9 cellular contexts compared by ENCODE assay signal in genomic region chr6:146289816-146290588, GRCh38.
DNase-seq lines count a peak whose midpoint lies in the region; FAIRE-seq and TF ChIP-seq lines count a peak whose summit lies in the region.
"Had no signal": no experiment of that assay in that cellular context is flagged by ENCODE, and none has a peak within 500 bp of the region (broad histone marks: within the 10 kb centered on the region; RNA-seq: fewer than 3 reads in every experiment).

No MANE protein-coding gene starts in this region.

- no peak overlapping the region for H3K4me3 Mint-ChIP-seq in activated CD4-positive, alpha-beta T cell treated with anti-CD3 and anti-CD28 coated beads, Interleukin-2, amount 10 ng/mL, durations not matched to agents 7 days and 5 days

- CTCF ChIA-PET in activated CD4-positive, alpha-beta T cell treated with anti-CD3 and anti-CD28 coated beads, Interleukin-2, amount 10 ng/mL, durations not matched to agents 7 days and 5 days (lab: Charles Lee): no interaction called here

- DNase-seq in AG10803 (ENCODE audit: low read depth) (peak; percentile 71), HTR-8/SVneo (ENCODE audit: insufficient read length, low spot score) (peak; percentile 10), astrocyte of the cerebellum (ENCODE audit: low read depth) (peak; percentile 70), kidney glomerular epithelial cell (lab: John Stamatoyannopoulos, UW) (peak; percentile 11), activated T-cell treated with anti-CD3 and anti-CD28 coated beads for 4 hours (no peak), NCI-H1092 (lab: John Stamatoyannopoulos, UW) (no peak)
- DNase-seq in activated CD4-positive, alpha-beta T cell treated with anti-CD3 and anti-CD28 coated beads, Interleukin-2, amount 10 ng/mL, durations not matched to agents 7 days and 5 days: no peak
- DNase-seq in stimulated activated CD4-positive, alpha-beta T cell treated with anti-CD3 and anti-CD28 coated beads, Interleukin-1b, Interleukin-23, amount 100 ng/mL, for 48 hours: no peak

- no peaks in the 10 kb centered on the region for H3K36me3 Mint-ChIP-seq in activated CD4-positive, alpha-beta T cell treated with anti-CD3 and anti-CD28 coated beads, Interleukin-2, amount 10 ng/mL, durations not matched to agents 7 days and 5 days (ENCODE audit: low read depth)

- TF ChIP-seq CTCF in AG10803 (conservative IDR thresholded peaks at IDR 0.05; ENCODE audit: low read length) (no peak), astrocyte of the cerebellum (IDR thresholded peaks at IDR 0.05; ENCODE audit: low read depth, low read length, missing control alignments) (no peak)

- H3K4me1 Mint-ChIP-seq in activated CD4-positive, alpha-beta T cell treated with anti-CD3 and anti-CD28 coated beads, Interleukin-2, amount 10 ng/mL, durations not matched to agents 7 days and 5 days: no peaks in the 10 kb centered on the region

- in situ Hi-C loops in astrocyte of the cerebellum (cut with HindIII; ENCODE audit: low sequenced_read_pairs): no loop called here

- POLR2A ChIA-PET in activated CD4-positive, alpha-beta T cell treated with anti-CD3 and anti-CD28 coated beads, Interleukin-2, amount 10 ng/mL, durations not matched to agents 7 days and 5 days (lab: Charles Lee): no interaction called here

- peaks cover 3% of the 10 kb centered on the region for H3K27me3 Mint-ChIP-seq in activated CD4-positive, alpha-beta T cell treated with anti-CD3 and anti-CD28 coated beads, Interleukin-2, amount 10 ng/mL, durations not matched to agents 7 days and 5 days

- no peaks in the 10 kb centered on the region for H3K9me3 Mint-ChIP-seq in activated CD4-positive, alpha-beta T cell treated with anti-CD3 and anti-CD28 coated beads, Interleukin-2, amount 10 ng/mL, durations not matched to agents 7 days and 5 days

- no peak overlapping the region for H3K27ac Mint-ChIP-seq in activated CD4-positive, alpha-beta T cell treated with anti-CD3 and anti-CD28 coated beads, Interleukin-2, amount 10 ng/mL, durations not matched to agents 7 days and 5 days

- H3K4me3 ChIP-seq in AG10803 (ENCODE audit: low read length): no peak overlapping the region
- H3K4me3 ChIP-seq in astrocyte of the cerebellum (ENCODE audit: low read depth, low read length): no peak overlapping the region

- FAIRE-seq in HTR-8/SVneo (lab: Jason Lieb, UNC): no peak
- FAIRE-seq: frontal cortex had no signal

Comparison
In these comparisons a context has a peak if more than half of its experiments do, and no peak if none do; other contexts are left out.
1. DNase-seq: peak in AG10803 (single experiment), HTR-8/SVneo (single experiment), astrocyte of the cerebellum (single experiment) and kidney glomerular epithelial cell (single experiment); none in activated CD4-positive, alpha-beta T cell treated with anti-CD3 and anti-CD28 coated beads, Interleukin-2, amount 10 ng/mL, durations not matched to agents 7 days and 5 days (single experiment), stimulated activated CD4-positive, alpha-beta T cell treated with anti-CD3 and anti-CD28 coated beads, Interleukin-1b, Interleukin-23, amount 100 ng/mL, for 48 hours (single experiment), activated T-cell treated with anti-CD3 and anti-CD28 coated beads for 4 hours (single experiment) and NCI-H1092 (single experiment).